ENCODE assay signal across 24 cellular contexts in the genomic region with DNA sequence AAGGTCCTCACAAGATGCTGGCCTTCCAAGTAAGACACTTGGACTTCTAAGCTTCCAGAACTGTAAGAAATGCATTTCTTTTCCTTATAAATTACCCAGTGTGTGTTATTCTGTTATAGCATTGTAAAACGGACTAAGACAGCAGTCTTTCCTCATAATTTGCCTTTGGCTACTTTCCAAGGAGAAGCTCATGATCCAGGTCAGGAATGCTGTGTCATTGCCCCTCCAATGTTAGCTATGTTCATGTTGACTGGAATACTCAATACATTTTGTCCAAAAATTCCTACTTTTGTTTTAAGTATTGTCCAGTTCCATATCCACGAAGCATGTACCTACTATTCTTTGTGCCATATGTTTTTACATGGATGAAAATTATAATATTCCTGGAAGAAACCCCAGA.
"Had no signal": no experiment of that assay in that cellular context is flagged by ENCODE, and none has a peak within 500 bp of the region (broad histone marks: within the 10 kb centered on the region; RNA-seq: fewer than 3 reads in every experiment).

No MANE protein-coding gene starts in this region.

- H3K27ac Mint-ChIP-seq: memory B cell; mesothelial cell of epicardium; nephron; progenitor cell of endocrine pancreas; stimulated activated effector memory CD8-positive, alpha-beta T cell treated with anti-CD3 and anti-CD28 coated beads, Interleukin-12 subunit alpha, Interleukin-12 subunit beta, amount 100 ng/mL, for 72 hours had no signal

- H3K9me3 Mint-ChIP-seq: nephron; stimulated activated effector memory CD8-positive, alpha-beta T cell treated with anti-CD3 and anti-CD28 coated beads, Interleukin-12 subunit alpha, Interleukin-12 subunit beta, amount 100 ng/mL, for 72 hours had no signal

- H3K4me2 ChIP-seq: smooth muscle cell had no signal

- ATAC-seq: lower lobe of right lung; pancreas; right cardiac atrium; stimulated activated effector memory CD8-positive, alpha-beta T cell treated with anti-CD3 and anti-CD28 coated beads, Interleukin-12 subunit alpha, Interleukin-12 subunit beta, amount 100 ng/mL, for 72 hours; stimulated activated naive CD8-positive, alpha-beta T cell treated with anti-CD3 and anti-CD28 coated beads, Interleukin-15, Interleukin-2, amounts not matched to agents 100 U/mL and 50 U/mL, for 24 hours had no signal

- H3K36me3 ChIP-seq: lower lobe of right lung, pancreas, tibial artery, upper lobe of left lung, vagina had no signal

- H3K27me3 Mint-ChIP-seq: progenitor cell of endocrine pancreas had no signal

- H3K4me1 ChIP-seq: lower lobe of right lung, pancreas, tibial artery, upper lobe of left lung, vagina had no signal

- H3K27ac ChIP-seq: dorsolateral prefrontal cortex, lower lobe of right lung, pancreas, tibial artery, upper lobe of left lung, vagina had no signal

- DNase-seq: dorsolateral prefrontal cortex; effector CD8-positive, alpha-beta T cell; foreskin fibroblast; hippocampal formation; kidney glomerular epithelial cell; lower lobe of right lung; occipital lobe; pancreas; right cardiac atrium; stimulated activated CD4-positive, alpha-beta T cell treated with anti-CD3 and anti-CD28 coated beads, Interleukin-4, amount 100 ng/mL, for 1 hour; stimulated activated CD8-positive, alpha-beta memory T cell treated with anti-CD3 and anti-CD28 coated beads, Interleukin-4, amount 100 ng/mL, for 48 hours; stimulated activated naive CD8-positive, alpha-beta T cell treated with anti-CD3 and anti-CD28 coated beads, Interleukin-15, Interleukin-2, amounts not matched to agents 100 U/mL and 50 U/mL, for 24 hours; tibial artery; upper lobe of left lung had no signal

- H3K4me1 Mint-ChIP-seq: central memory CD8-positive, alpha-beta T cell; memory B cell; stimulated activated effector memory CD8-positive, alpha-beta T cell treated with anti-CD3 and anti-CD28 coated beads, Interleukin-12 subunit alpha, Interleukin-12 subunit beta, amount 100 ng/mL, for 72 hours had no signal

- H3K36me3 Mint-ChIP-seq: memory B cell; mesothelial cell of epicardium; stimulated activated effector memory CD8-positive, alpha-beta T cell treated with anti-CD3 and anti-CD28 coated beads, Interleukin-12 subunit alpha, Interleukin-12 subunit beta, amount 100 ng/mL, for 72 hours had no signal

- H3K4me3 ChIP-seq: dorsolateral prefrontal cortex, lower lobe of right lung, pancreas, smooth muscle cell, tibial artery, upper lobe of left lung, vagina had no signal

- FAIRE-seq: colon, islet of Langerhans, pancreas had no signal

- H3K9me3 ChIP-seq: lower lobe of right lung, pancreas, tibial artery, upper lobe of left lung, vagina had no signal

- H3K4me3 Mint-ChIP-seq: central memory CD8-positive, alpha-beta T cell; memory B cell; mesothelial cell of epicardium; nephron; stimulated activated effector memory CD8-positive, alpha-beta T cell treated with anti-CD3 and anti-CD28 coated beads, Interleukin-12 subunit alpha, Interleukin-12 subunit beta, amount 100 ng/mL, for 72 hours had no signal

- H3K27me3 ChIP-seq: tibial artery, upper lobe of left lung, vagina had no signal
